Comparison of ENCODE assay signal across 8 cellular contexts in genomic region chr5:65102501-65102825, GRCh38.
DNase-seq lines count a peak whose midpoint lies in the region; ATAC-seq lines count a peak whose summit lies in the region.

No MANE protein-coding gene starts in this region.

- peak; percentile 12 for ATAC-seq in GM18907 (IDR thresholded peaks at IDR 0.05; ENCODE audit: unreplicated experiment)
- peak; percentile 9 for ATAC-seq in HG03354 (IDR thresholded peaks at IDR 0.05; ENCODE audit: poor library complexity, severe bottlenecking, unreplicated experiment)
- ATAC-seq in HG03097 (IDR thresholded peaks at IDR 0.05; ENCODE audit: low FRiP score, unreplicated experiment): no peak

- no peaks in the 10 kb centered on the region for H3K36me3 ChIP-seq in mucosa of stomach (ENCODE audit: control insufficient read depth, insufficient read depth, low read length)

- no peaks in the 10 kb centered on the region for H3K9me3 ChIP-seq in mucosa of stomach (ENCODE audit: control insufficient read depth, low read length)

- peak overlapping the region; percentile 62 for H3K27ac ChIP-seq in caudate nucleus (ENCODE audit: low read depth, low read length)

- no peaks in the 10 kb centered on the region for H3K27me3 ChIP-seq in mucosa of stomach (ENCODE audit: control insufficient read depth, insufficient read depth, low read length)

- H3K4me3 ChIP-seq in mucosa of stomach (ENCODE audit: low read length): no peak overlapping the region

- peak in 2 of 61 donors; percentile 2 to 28 for DNase-seq in caudate nucleus (lab: John Stamatoyannopoulos, UW)
- DNase-seq in GM19238 (ENCODE audit: insufficient read length, low spot score): no peak
- DNase-seq in medulla oblongata (ENCODE audit: extremely low spot score): no peak
- DNase-seq in activated CD4-positive, alpha-beta T cell treated with anti-CD3 and anti-CD28 coated beads, Interleukin-2, amount 50 U/mL, for 4 hours: no peak

- peaks cover 6% of the 10 kb centered on the region for H3K4me1 ChIP-seq in mucosa of stomach (ENCODE audit: control insufficient read depth, insufficient read depth, low read length)

- peak overlapping the region; percentile 51 for H3K9ac ChIP-seq in mucosa of stomach (ENCODE audit: low read length)
